Comparison of ENCODE assay signal across 8 cellular contexts in genomic region chr2:37377187-37377532, GRCh38. TPM values are rescaled to one million over a fixed set of nuclear protein-coding genes. Genes with fewer than 3 reads are reported as not detected.
DNase-seq lines count a peak whose midpoint lies in the region; ATAC-seq, FAIRE-seq and TF ChIP-seq lines count a peak whose summit lies in the region.

No MANE protein-coding gene starts in this region.

- intact Hi-C loops in dorsolateral prefrontal cortex (cut with DNase I): no loop called here

- H2AFZ ChIP-seq in OCI-LY1 (ENCODE audit: low read length) (no peak overlapping the region), keratinocyte (ENCODE audit: control insufficient read depth, low read length) (peak overlapping the region; percentile 45)

- H3K36me3 ChIP-seq in OCI-LY1 (ENCODE audit: insufficient read depth, low read length) (no peaks in the 10 kb centered on the region), keratinocyte (ENCODE audit: control insufficient read depth in 2 of 2, extremely low read depth in 1 of 2, insufficient read depth in 2 of 2, low read length in 2 of 2) (no peaks in the 10 kb centered on the region)
- H3K36me3 ChIP-seq in effector memory CD4-positive, alpha-beta T cell (ENCODE audit: control insufficient read depth, insufficient read depth, low read length): no peaks in the 10 kb centered on the region

- DNase-seq in DMS79 (lab: John Stamatoyannopoulos, UW) (peak; percentile 60), keratinocyte (ENCODE audit: low read depth, low spot score) (no peak), CD1c-positive myeloid dendritic cell (ENCODE audit: extremely low spot score) (no peak), dorsolateral prefrontal cortex (no peak)
- DNase-seq in effector memory CD4-positive, alpha-beta T cell: no peak

- H3K9me3 ChIP-seq in OCI-LY1 (ENCODE audit: low read length): no peaks in the 10 kb centered on the region
- H3K9me3 ChIP-seq in keratinocyte (ENCODE audit: control insufficient read depth, low read depth, low read length): no peaks in the 10 kb centered on the region
- no peaks in the 10 kb centered on the region for H3K9me3 ChIP-seq in effector memory CD4-positive, alpha-beta T cell (ENCODE audit: control insufficient read depth, low read length)

- dilution Hi-C loops in keratinocyte (cut with MboI; ENCODE audit: extremely low pct_ligation_motif_present, low sequenced_read_pairs): no loop called here

- H4K20me1 ChIP-seq in OCI-LY1 (ENCODE audit: insufficient read depth, low read length) (no peaks in the 10 kb centered on the region), keratinocyte (ENCODE audit: control insufficient read depth, extremely low read depth, insufficient read depth, low read length) (no peaks in the 10 kb centered on the region)

- H3K9me1 ChIP-seq in keratinocyte (ENCODE audit: control insufficient read depth, extremely low read depth, insufficient read depth, low read length): no peaks in the 10 kb centered on the region

- H3K4me1 ChIP-seq in OCI-LY1 (ENCODE audit: insufficient read depth, low read length, severe bottlenecking) (peaks cover 69% of the 10 kb centered on the region), keratinocyte (ENCODE audit: control insufficient read depth, extremely low read depth, insufficient read depth, low read length) (peaks cover 23% of the 10 kb centered on the region)
- H3K4me1 ChIP-seq in effector memory CD4-positive, alpha-beta T cell (ENCODE audit: control insufficient read depth, insufficient read depth, low read length, poor library complexity, severe bottlenecking): peaks cover 10% of the 10 kb centered on the region

- H3K9me2 ChIP-seq in OCI-LY1 (ENCODE audit: low read depth, low read length): no peaks in the 10 kb centered on the region

- H3F3A ChIP-seq in OCI-LY1 (ENCODE audit: insufficient read depth, low read length): no peaks in the 10 kb centered on the region

- H3K9ac ChIP-seq in OCI-LY1 (ENCODE audit: low read length): peak overlapping the region; percentile 55
- H3K9ac ChIP-seq in keratinocyte (ENCODE audit: control insufficient read depth, extremely low read depth, insufficient read depth, low read length): peak overlapping the region; percentile 23

- H3K79me2 ChIP-seq in OCI-LY1 (ENCODE audit: insufficient read depth, low read length) (no peaks in the 10 kb centered on the region), keratinocyte (ENCODE audit: control insufficient read depth, insufficient read depth, low read length) (no peaks in the 10 kb centered on the region)

- H3K27me3 ChIP-seq in OCI-LY1 (ENCODE audit: insufficient read depth, low read length) (no peaks in the 10 kb centered on the region), keratinocyte (ENCODE audit: control insufficient read depth, extremely low read depth, insufficient read depth, low read length) (no peaks in the 10 kb centered on the region), dorsolateral prefrontal cortex (peaks cover 0 to 3% (median 0%) of the 10 kb centered on the region in 45 donors)
- H3K27me3 ChIP-seq in effector memory CD4-positive, alpha-beta T cell (replicated peaks; ENCODE audit: control insufficient read depth, insufficient read depth, low read length, poor library complexity, severe bottlenecking): peaks cover 6% of the 10 kb centered on the region

- H3K27ac ChIP-seq in OCI-LY1 (ENCODE audit: low read depth, low read length, poor library complexity, severe bottlenecking) (peak overlapping the region; percentile 98), keratinocyte (ENCODE audit: control insufficient read depth, insufficient read depth, low read length) (peak overlapping the region; percentile 48), dorsolateral prefrontal cortex (no peak overlapping the region)
- H3K27ac ChIP-seq in effector memory CD4-positive, alpha-beta T cell (ENCODE audit: insufficient read depth, low read length, poor library complexity, severe bottlenecking): no peak overlapping the region

- H3K4me3 ChIP-seq in OCI-LY1 (ENCODE audit: low read depth, low read length, poor library complexity, severe bottlenecking): peak overlapping the region; percentile 44
- peak overlapping the region in 1 of 3 experiments; percentile 11 for H3K4me3 ChIP-seq in keratinocyte (ENCODE audit: control insufficient read depth in 2 of 3, extremely low read depth in 1 of 3, insufficient read depth in 2 of 3, low read depth in 1 of 3, low read length in 3 of 3)
- H3K4me3 ChIP-seq in dorsolateral prefrontal cortex: peak overlapping the region in 20 of 59 donors; percentile 5 to 34 (median 25)
- H3K4me3 ChIP-seq in effector memory CD4-positive, alpha-beta T cell (ENCODE audit: insufficient read depth, low read depth, low read length, poor library complexity, severe bottlenecking): no peak overlapping the region

- peak overlapping the region; percentile 78 for H3K4me2 ChIP-seq in OCI-LY1 (ENCODE audit: low read length)
- peak overlapping the region; percentile 75 for H3K4me2 ChIP-seq in keratinocyte (ENCODE audit: control insufficient read depth, extremely low read depth, insufficient read depth, low read depth, low read length)

- ATAC-seq in GM21423 (IDR thresholded peaks at IDR 0.05; ENCODE audit: unreplicated experiment) (peak; percentile 43), HG03280 (IDR thresholded peaks at IDR 0.05; ENCODE audit: unreplicated experiment) (no peak)

- TF ChIP-seq CTCF in OCI-LY1 (IDR thresholded peaks at IDR 0.05; ENCODE audit: low read length) (no peak), keratinocyte (optimal IDR thresholded peaks at IDR 0.05 in 1 of 3, IDR thresholded peaks at IDR 0.05 in 1 of 3, conservative IDR thresholded peaks at IDR 0.05 in 1 of 3; ENCODE audit: extremely low read depth in 1 of 3, insufficient read depth in 2 of 3, low read length in 3 of 3) (no peak), dorsolateral prefrontal cortex (IDR thresholded peaks at IDR 0.05 in 54 of 56, conservative IDR thresholded peaks at IDR 0.05 in 2 of 56; ENCODE audit: low read depth in 1 of 56, partially characterized antibody in 56 of 56) (no peak)

- FAIRE-seq in keratinocyte (lab: Jason Lieb, UNC): no peak

RNA-seq across cellular contexts. Expression of gene QPCT, which starts 32.7 kb away (rescaled TPM):
- polyA plus RNA-seq in keratinocyte: 11.6 to 26.2 TPM (median 11.7 TPM) in 3 replicates
- 25.3 TPM for polyA plus RNA-seq in keratinocyte (2011; ENCODE audit: low read depth)
- 13.9 and 25.5 TPM in 2 replicates for polyA plus RNA-seq in keratinocyte (2011; cell fraction: cytosol; rRNA removed)
- polyA plus RNA-seq in keratinocyte (2011; cell fraction: nucleus; rRNA removed): 32.5 and 33.5 TPM in 2 replicates
- 8.1 and 35.4 TPM in 2 replicates for polyA plus RNA-seq in keratinocyte (2012; ENCODE audit: low replicate concordance)
- 14.4 to 23.7 TPM (median 18.5 TPM) in 3 replicates for polyA minus RNA-seq in keratinocyte
- 25.1 TPM for polyA minus RNA-seq in keratinocyte (2011; cell fraction: cytosol; rRNA and poly(A)+ RNA removed)
- 12.8 and 16.4 TPM in 2 replicates for polyA minus RNA-seq in keratinocyte (2011; cell fraction: nucleus; rRNA and poly(A)+ RNA removed)
- 10 to 100 TPM in 111 of 120 experiments, 1 to 10 TPM in 9; 4.6 to 30.3 (median 17.4) TPM for total RNA-seq in dorsolateral prefrontal cortex

RNA-seq across cellular contexts. Expression of gene PRKD3, which starts 52.5 kb away (rescaled TPM):
- polyA plus RNA-seq in keratinocyte: 17.6 to 25.4 TPM (median 19.9 TPM) in 3 replicates
- 6.0 TPM for polyA plus RNA-seq in keratinocyte (2011; ENCODE audit: low read depth)
- polyA plus RNA-seq in keratinocyte (2011; cell fraction: cytosol; rRNA removed): 12.5 and 21.0 TPM in 2 replicates
- 21.9 and 22.6 TPM in 2 replicates for polyA plus RNA-seq in keratinocyte (2011; cell fraction: nucleus; rRNA removed)
- 8.5 and 15.4 TPM in 2 replicates for polyA plus RNA-seq in keratinocyte (2012; ENCODE audit: low replicate concordance)
- 11.3 to 40.5 TPM (median 27.2 TPM) in 3 replicates for polyA minus RNA-seq in keratinocyte
- polyA minus RNA-seq in keratinocyte (2011; cell fraction: cytosol; rRNA and poly(A)+ RNA removed): 15.7 TPM
- 23.0 and 37.9 TPM in 2 replicates for polyA minus RNA-seq in keratinocyte (2011; cell fraction: nucleus; rRNA and poly(A)+ RNA removed)
- 10 to 100 TPM in 112 of 120 experiments, 1 to 10 TPM in 8; 7.8 to 37.9 (median 16.4) TPM for total RNA-seq in dorsolateral prefrontal cortex

Comparison
In these comparisons a context has a peak if more than half of its experiments do, and no peak if none do; other contexts are left out.
1. H3K27ac ChIP-seq: peak in OCI-LY1 (single experiment) and keratinocyte (single experiment); none in dorsolateral prefrontal cortex (0 of 59) and effector memory CD4-positive, alpha-beta T cell (single experiment).